In genomic region chr17:77527836-77528505, GRCh38 we compare ENCODE assay signal across 1 cellular context.
TF ChIP-seq lines count a peak whose summit lies in the region.

No MANE protein-coding gene starts in this region.

TF ChIP-seq in IMR-90, 13 proteins besides CTCF, POLR2A, EP300 and RAD21 (continued from another document):
- TF ChIP-seq, protein P1, sequence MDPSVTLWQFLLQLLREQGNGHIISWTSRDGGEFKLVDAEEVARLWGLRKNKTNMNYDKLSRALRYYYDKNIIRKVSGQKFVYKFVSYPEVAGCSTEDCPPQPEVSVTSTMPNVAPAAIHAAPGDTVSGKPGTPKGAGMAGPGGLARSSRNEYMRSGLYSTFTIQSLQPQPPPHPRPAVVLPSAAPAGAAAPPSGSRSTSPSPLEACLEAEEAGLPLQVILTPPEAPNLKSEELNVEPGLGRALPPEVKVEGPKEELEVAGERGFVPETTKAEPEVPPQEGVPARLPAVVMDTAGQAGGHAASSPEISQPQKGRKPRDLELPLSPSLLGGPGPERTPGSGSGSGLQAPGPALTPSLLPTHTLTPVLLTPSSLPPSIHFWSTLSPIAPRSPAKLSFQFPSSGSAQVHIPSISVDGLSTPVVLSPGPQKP (IDR thresholded peaks at IDR 0.05; ENCODE audit: borderline replicate concordance, low read depth, low read length) = no peak
- no peak for TF ChIP-seq RFX5 (IDR thresholded peaks at IDR 0.05; ENCODE audit: low read depth, low read length)
- no peak for TF ChIP-seq BHLHE40 (IDR thresholded peaks at IDR 0.05; ENCODE audit: low read depth, low read length)
- no peak for TF ChIP-seq RCOR1 (IDR thresholded peaks at IDR 0.05; ENCODE audit: insufficient replicate concordance, low read length)
